In the genomic region with DNA sequence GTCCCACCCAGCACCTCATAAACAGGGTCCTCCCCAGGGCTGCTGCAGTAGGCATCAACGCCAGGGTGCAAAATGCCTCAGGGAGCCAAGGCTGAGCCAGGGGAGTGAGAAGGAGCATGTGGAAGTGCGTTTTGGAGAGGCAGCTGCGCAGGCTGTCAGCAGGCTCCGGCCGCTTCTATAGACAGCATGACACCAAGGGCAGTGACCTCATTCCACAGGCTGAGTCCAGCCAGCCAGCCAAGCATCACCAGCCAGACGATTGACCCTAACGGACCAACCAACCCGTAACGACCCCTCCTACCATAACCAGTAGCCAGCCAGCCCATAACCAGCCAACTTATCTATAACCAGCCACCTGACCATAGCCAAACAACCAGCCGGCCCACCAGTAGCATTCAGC, we compare ENCODE assay signal across 5 cellular contexts. TPM values are rescaled to one million over a fixed set of nuclear protein-coding genes. Genes with fewer than 3 reads are reported as not detected.
"Had no signal": no experiment of that assay in that cellular context is flagged by ENCODE, and none has a peak within 500 bp of the region (broad histone marks: within the 10 kb centered on the region; RNA-seq: fewer than 3 reads in every experiment).

No MANE protein-coding gene starts in this region.

RNA-seq across cellular contexts. Expression of a gene that starts 1.1 kb away (rescaled TPM):
- total RNA-seq: HT-29, HT1080, IMR-90, K562 had no signal
- polyA plus RNA-seq: IgD-negative memory B cell, IMR-90, K562 had no signal
